In genomic region chr10:97466755-97467154, GRCh38 we compare ENCODE assay signal across 1 cellular context.
TF ChIP-seq lines count a peak whose summit lies in the region.

No MANE protein-coding gene starts in this region.

TF ChIP-seq in SK-N-SH, 30 proteins besides CTCF, POLR2A, EP300 and RAD21:
- no peak for TF ChIP-seq SIN3A (IDR thresholded peaks at IDR 0.05; ENCODE audit: borderline replicate concordance, low read depth, low read length)
- 0 out of 2 replicates have a peak, but pooled peaks have one; percentile 12 for TF ChIP-seq JUND (IDR thresholded peaks at IDR 0.05)
- peak; percentile 9; the same call in 1 of the 2 replicates for TF ChIP-seq TCF12 (IDR thresholded peaks at IDR 0.05)
TF ChIP-seq in SK-N-SH: peak in this region for 2.
